15 cellular contexts compared by ENCODE assay signal in the genomic region with DNA sequence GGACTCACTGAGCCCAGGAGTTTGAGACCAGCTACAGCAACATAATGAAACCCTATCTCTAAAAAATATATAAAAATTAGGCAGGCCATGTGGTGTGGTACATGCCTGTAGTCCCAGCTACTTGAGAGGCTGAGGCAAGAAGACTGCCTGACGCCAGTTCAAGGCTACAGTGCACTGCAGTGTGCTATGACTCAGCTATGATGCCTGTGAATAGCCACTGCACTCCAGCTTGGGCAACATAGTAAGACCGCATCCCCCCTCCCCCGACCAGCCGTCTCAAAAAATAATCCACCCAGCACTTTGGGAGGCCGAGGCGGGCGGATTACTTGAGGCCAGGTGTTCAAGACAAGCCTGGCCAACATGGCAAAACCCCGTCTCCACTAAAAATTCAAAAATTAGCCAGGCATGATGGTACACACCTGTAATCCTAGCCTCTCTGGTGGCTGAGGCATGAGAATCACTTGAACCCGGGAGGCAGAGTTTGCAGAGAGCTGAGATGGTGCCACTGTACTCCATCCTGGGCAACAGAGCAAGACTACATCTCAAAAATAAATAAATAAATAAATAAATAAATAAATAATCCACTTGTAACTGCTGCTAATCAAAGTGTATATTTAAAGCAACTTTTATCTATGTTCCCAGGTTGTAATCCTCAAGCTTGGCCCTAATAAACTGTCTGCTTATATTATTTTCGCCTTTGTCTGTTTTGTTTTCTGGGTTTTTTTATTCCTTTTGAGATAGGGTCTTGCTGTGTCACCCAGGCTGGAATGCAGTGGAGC. TPM values are rescaled to one million over a fixed set of nuclear protein-coding genes. Genes with fewer than 3 reads are reported as not detected.
DNase-seq lines count a peak whose midpoint lies in the region; FAIRE-seq and TF ChIP-seq lines count a peak whose summit lies in the region.
"Had no signal": no experiment of that assay in that cellular context is flagged by ENCODE, and none has a peak within 500 bp of the region (broad histone marks: within the 10 kb centered on the region; RNA-seq: fewer than 3 reads in every experiment).

No MANE protein-coding gene starts in this region.

- H3K27me3 Mint-ChIP-seq in CD14-positive monocyte (ENCODE audit: low read depth in 3 of 3), result no peaks in the 10 kb centered on the region
- no peaks in the 10 kb centered on the region for H3K27me3 Mint-ChIP-seq in mesothelial cell of epicardium (ENCODE audit: low read depth)

- H3K9me3 Mint-ChIP-seq in CD14-positive monocyte (peaks cover 0 to 4% (median 0%) of the 10 kb centered on the region in 7 donors), mesothelial cell of epicardium (no peaks in the 10 kb centered on the region)
- H3K9me3 Mint-ChIP-seq: activated T-helper 2 cell treated with anti-CD3 and anti-CD28 coated beads, Interferon-gamma antibody, Interleukin-2, Interleukin-4, amounts not matched to agents 10 μg/mL and 5 μg/mL and 100 μg/mL, durations not matched to agents 14 hours and 24 hours and 36 hours had no signal

- H3K36me3 ChIP-seq in bronchial epithelial cell (ENCODE audit: control insufficient read depth, insufficient read depth, low read length), result peaks cover 3% of the 10 kb centered on the region

- H3K36me3 Mint-ChIP-seq in CD14-positive monocyte, result peaks cover 35 to 47% of the 10 kb centered on the region in 2 donors
- peaks cover 11% of the 10 kb centered on the region for H3K36me3 Mint-ChIP-seq in mesothelial cell of epicardium

- no peak overlapping the region for H3K4me3 ChIP-seq in NB4 (ENCODE audit: low read depth, low read length)
- H3K4me3 ChIP-seq in bronchial epithelial cell (ENCODE audit: low read depth, low read length), result no peak overlapping the region

- H3K27me3 ChIP-seq in bronchial epithelial cell (ENCODE audit: control insufficient read depth, insufficient read depth, low read length), result no peaks in the 10 kb centered on the region

- H3K27ac Mint-ChIP-seq in CD14-positive monocyte (peak overlapping the region; percentile 46 to 91 (median 84)), mesothelial cell of epicardium (peak overlapping the region; percentile 85)
- H3K27ac Mint-ChIP-seq: activated T-helper 2 cell treated with anti-CD3 and anti-CD28 coated beads, Interferon-gamma antibody, Interleukin-2, Interleukin-4, amounts not matched to agents 10 μg/mL and 5 μg/mL and 100 μg/mL, durations not matched to agents 14 hours and 24 hours and 36 hours had no signal

- no peak for DNase-seq in CD14-positive monocyte (ENCODE audit: low spot score)
- DNase-seq in NB4 (ENCODE audit: low read depth), result peak; percentile 61
- peak; percentile 63 for DNase-seq in bronchial epithelial cell (ENCODE audit: low read depth)
- DNase-seq in mesothelial cell of epicardium (ENCODE audit: low spot score in 2 of 2, unreplicated experiment in 2 of 2), result no peak
- DNase-seq in NCI-H1417 (lab: John Stamatoyannopoulos, UW), result no peak
- DNase-seq in RPMI8226, result no peak
- no peak for DNase-seq in stimulated activated CD4-positive, alpha-beta T cell treated with anti-CD3 and anti-CD28 coated beads, Interleukin-2, amount 100 ng/mL, for 48 hours
- no peak for DNase-seq in DMS79 (lab: John Stamatoyannopoulos, UW)
- DNase-seq: cerebellar nuclear complex; posterior cingulate gyrus; stimulated activated CD4-positive, alpha-beta T cell treated with anti-CD3 and anti-CD28 coated beads, Interleukin-4, amount 100 ng/mL, for 4 hours had no signal

- TF ChIP-seq CTCF in CD14-positive monocyte (IDR thresholded peaks at IDR 0.05), result no peak
- TF ChIP-seq CTCF in NB4 (IDR thresholded peaks at IDR 0.05; ENCODE audit: low read depth, low read length), result no peak
- no peak for TF ChIP-seq CTCF in bronchial epithelial cell (IDR thresholded peaks at IDR 0.05; ENCODE audit: insufficient read depth, low read length, severe bottlenecking)
- TF ChIP-seq CTCF in mesothelial cell of epicardium (IDR thresholded peaks at IDR 0.05; ENCODE audit: unreplicated experiment), result no peak

- H3K4me3 Mint-ChIP-seq in CD14-positive monocyte (peak overlapping the region in 1 of 2 donors; percentile 41), mesothelial cell of epicardium (no peak overlapping the region)

- no peak for FAIRE-seq in bronchial epithelial cell (lab: Jason Lieb, UNC)
- FAIRE-seq: frontal cortex, G401.6 had no signal

- H3K4me1 Mint-ChIP-seq in CD14-positive monocyte (peaks cover 45% of the 10 kb centered on the region), mesothelial cell of epicardium (peaks cover 31% of the 10 kb centered on the region)

- TF ChIP-seq POLR2A in NB4 (IDR thresholded peaks at IDR 0.05; ENCODE audit: extremely low read depth, insufficient read length), result no peak

- intact Hi-C loops in CD14-positive monocyte (cut with micrococcal nuclease), result no loop called here

RNA-seq across cellular contexts. Expression of gene HPS5, which starts 7.8 kb away (rescaled TPM):
- 10 to 100 TPM; 12.9 to 17.7 TPM for polyA plus RNA-seq in CD14-positive monocyte
- 39.0 and 58.9 TPM in 2 replicates for total RNA-seq in bronchial epithelial cell
- 19.6 to 21.5 TPM (median 21.4 TPM) in 3 replicates for total RNA-seq in mesothelial cell of epicardium

RNA-seq across cellular contexts. Expression of gene GTF2H1, which starts 8.2 kb away (rescaled TPM):
- 10 to 100 TPM; 23.0 to 26.2 TPM for polyA plus RNA-seq in CD14-positive monocyte
- 56.3 and 79.8 TPM in 2 replicates for total RNA-seq in bronchial epithelial cell
- total RNA-seq in mesothelial cell of epicardium, result 45.9 to 47.8 TPM (median 46.2 TPM) in 3 replicates

RNA-seq across cellular contexts. Expression of gene SAA1, which starts 48.1 kb away (rescaled TPM):
- polyA plus RNA-seq in CD14-positive monocyte, result not detected
- total RNA-seq in bronchial epithelial cell (1.6 and 4.7 TPM in 2 replicates), mesothelial cell of epicardium (not detected in 3 replicates)
- total RNA-seq: activated T-helper 2 cell treated with anti-CD3 and anti-CD28 coated beads, Interferon-gamma antibody, Interleukin-2, Interleukin-4, amounts not matched to agents 10 μg/mL and 5 μg/mL and 100 μg/mL, durations not matched to agents 14 hours and 24 hours and 36 hours; frontal cortex; NCI-H460 had no signal

Comparison
In these comparisons a context has a peak if more than half of its experiments do, and no peak if none do; other contexts are left out.
1. DNase-seq: peak in NB4 (single experiment) and bronchial epithelial cell (single experiment); none in CD14-positive monocyte (single experiment), mesothelial cell of epicardium (0 of 2), NCI-H1417 (0 of 3), RPMI8226 (single experiment), stimulated activated CD4-positive, alpha-beta T cell treated with anti-CD3 and anti-CD28 coated beads, Interleukin-2, amount 100 ng/mL, for 48 hours (0 of 2) and DMS79 (single experiment).